29 cellular contexts compared by ENCODE assay signal in genomic region chr4:40348000-40348399, GRCh38. TPM values are rescaled to one million over a fixed set of nuclear protein-coding genes. Genes with fewer than 3 reads are reported as not detected.
"Had no signal": no experiment of that assay in that cellular context is flagged by ENCODE, and none has a peak within 500 bp of the region (broad histone marks: within the 10 kb centered on the region; RNA-seq: fewer than 3 reads in every experiment).

No MANE protein-coding gene starts in this region.

- ATAC-seq: effector memory CD8-positive, alpha-beta T cell; esophagus mucosa; gastrocnemius medialis; heart right ventricle; left cardiac atrium; left lung; left ventricle myocardium superior; lower lobe of right lung; mucosa of descending colon had no signal

- H3K4me3 ChIP-seq: colonic mucosa, esophagus squamous epithelium, gastrocnemius medialis, heart right ventricle, left lung, lower lobe of right lung, mucosa of descending colon had no signal

- H3K27me3 ChIP-seq: colonic mucosa, esophagus squamous epithelium, gastrocnemius medialis, left lung had no signal

- H3K9me3 ChIP-seq: colonic mucosa, esophagus squamous epithelium, gastrocnemius medialis, left lung, lower lobe of right lung, mucosa of descending colon had no signal

- DNase-seq: colonic mucosa; cortex of kidney; effector CD8-positive, alpha-beta T cell; effector memory CD8-positive, alpha-beta T cell; endodermal cell; erythroblast; esophagus squamous epithelium; foreskin fibroblast; foreskin melanocyte; gastrocnemius medialis; glutamatergic neuron; head of caudate nucleus; heart right ventricle; hippocampal formation; left cardiac atrium; left ventricle myocardium superior; lower lobe of right lung; mesenchymal stem cell; mucosa of descending colon had no signal

- H3K36me3 ChIP-seq: colonic mucosa, esophagus squamous epithelium, gastrocnemius medialis, heart right ventricle, left lung, lower lobe of right lung had no signal

- H3K4me1 ChIP-seq: colonic mucosa, esophagus squamous epithelium, gastrocnemius medialis, heart right ventricle, left lung, lower lobe of right lung had no signal

- H3K27ac ChIP-seq: colonic mucosa, epithelial cell of prostate, esophagus squamous epithelium, gastrocnemius medialis, heart right ventricle, left lung, lower lobe of right lung had no signal

RNA-seq across cellular contexts. Expression of gene CHRNA9, which starts 12.9 kb away (rescaled TPM):
- total RNA-seq: colonic mucosa, dermis microvascular lymphatic vessel endothelial cell, esophagus mucosa, esophagus squamous epithelium, gastrocnemius medialis, glomerular endothelial cell, heart right ventricle, kidney epithelial cell, left cardiac atrium, left lung, left ventricle myocardium superior, lower lobe of right lung, lung microvascular endothelial cell, mesenteric fat pad, mesothelial cell of epicardium, mucosa of descending colon, myocyte had no signal
- polyA plus RNA-seq: heart right ventricle had no signal
